29 cellular contexts compared by ENCODE assay signal in genomic region chr2:223000872-223001825, GRCh38. TPM values are rescaled to one million over a fixed set of nuclear protein-coding genes. Genes with fewer than 3 reads are reported as not detected.
DNase-seq lines count a peak whose midpoint lies in the region; ATAC-seq, FAIRE-seq and TF ChIP-seq lines count a peak whose summit lies in the region.
"Had no signal": no experiment of that assay in that cellular context is flagged by ENCODE, and none has a peak within 500 bp of the region (broad histone marks: within the 10 kb centered on the region; RNA-seq: fewer than 3 reads in every experiment).

No MANE protein-coding gene starts in this region.

- CTCF ChIA-PET in IMR-90 (lab: Yijun Ruan, JAX), result no interaction called here
- CTCF ChIA-PET in H1 (lab: Charles Lee; ENCODE audit: partially characterized antibody), result interaction anchor here (0.7 to 1.1 kb wide), 2 partner anchors 26 to 85 kb away, joined by 3 read pairs; no protein-coding TSS in a partner anchor
- CTCF ChIA-PET in SK-N-SH (lab: Yijun Ruan, JAX), result interaction anchor here (1.2 kb wide), 1 partner anchor 30 kb away, joined by 4 read pairs; no protein-coding TSS in a partner anchor

- H3K56ac ChIP-seq in IMR-90 (ENCODE audit: extremely low read depth, insufficient read depth, low read length), result no peak overlapping the region
- no peak overlapping the region for H3K56ac ChIP-seq in H1 (replicated peaks; ENCODE audit: insufficient read length, low read depth, low read length)

- H3K9me2 ChIP-seq in SK-N-SH, result no peaks in the 10 kb centered on the region

- no peaks in the 10 kb centered on the region for H3K23me2 ChIP-seq in H1 (ENCODE audit: low read depth, low read length)

- no peak for DNase-seq in IMR-90
- peak; percentile 74 for DNase-seq in NCI-H2227 (lab: John Stamatoyannopoulos, UW; ENCODE audit: unreplicated experiment)
- no peak for DNase-seq in H1 (ENCODE audit: low read depth in 1 of 2, low spot score in 2 of 2)
- no peak for DNase-seq in SK-N-SH
- no peak for DNase-seq in foreskin fibroblast
- no peak for DNase-seq in activated CD4-positive, alpha-beta T cell treated with anti-CD3 and anti-CD28 coated beads, Interleukin-2, amount 10 ng/mL, durations not matched to agents 24 days and 14 days
- no peak for DNase-seq in lower lobe of right lung
- DNase-seq: activated CD4-positive, alpha-beta T cell treated with anti-CD3 and anti-CD28 coated beads for 36 hours; DMS153; NCI-H1048; NCI-H1930; NCI-H345; NCI-H82; stimulated activated CD4-positive, alpha-beta T cell treated with anti-CD3 and anti-CD28 coated beads, Interleukin-15, amount 100 ng/mL, for 24 hours; stimulated activated CD4-positive, alpha-beta T cell treated with anti-CD3 and anti-CD28 coated beads, Interleukin-4, amount 100 ng/mL, for 4 hours; T1000 had no signal

- 0 out of 2 replicates have a peak overlapping the region, but pooled peaks have one; percentile 26 for H3K14ac ChIP-seq in IMR-90 (replicated peaks; ENCODE audit: low read depth, low read length)
- no peak overlapping the region for H3K14ac ChIP-seq in H1 (ENCODE audit: insufficient read length)

- H2BK5ac ChIP-seq in IMR-90 (ENCODE audit: low read depth, low read length, poor library complexity, severe bottlenecking) (no peak overlapping the region), H1 (ENCODE audit: low read depth, low read length) (no peak overlapping the region)

- H2AK9ac ChIP-seq in IMR-90 (replicated peaks; ENCODE audit: low read depth, low read length, poor library complexity), result no peak overlapping the region

- H2BK120ac ChIP-seq in IMR-90 (ENCODE audit: low read depth, low read length), result 0 out of 2 replicates have a peak overlapping the region, but pooled peaks have one; percentile 47
- no peak overlapping the region for H2BK120ac ChIP-seq in H1 (replicated peaks; ENCODE audit: low read depth, low read length)

- H3K18ac ChIP-seq in IMR-90 (ENCODE audit: low read depth, low read length) (peak overlapping the region; percentile 81; the same call in 1 of the 2 replicates), H1 (ENCODE audit: extremely low read depth, low read length) (no peak overlapping the region)

- H3K4me1 Mint-ChIP-seq in activated CD4-positive, alpha-beta T cell treated with anti-CD3 and anti-CD28 coated beads, Interleukin-2, amount 10 ng/mL, durations not matched to agents 24 days and 14 days, result no peaks in the 10 kb centered on the region
- H3K4me1 Mint-ChIP-seq: activated CD4-positive, alpha-beta T cell treated with anti-CD3 and anti-CD28 coated beads for 36 hours; activated naive CD4-positive, alpha-beta T cell treated with anti-CD3 and anti-CD28 coated beads, Interleukin-2, amount 50 U/mL, for 24 hours; IgD-negative memory B cell; memory B cell had no signal

- no TSS peak for BruUV-seq in IMR-90 (replicated peaks; lab: Mats Ljungman, UMichigan)

- POLR2A ChIA-PET in IMR-90 (lab: Charles Lee; ENCODE audit: unreplicated experiment) (no interaction called here), H1 (lab: Charles Lee; ENCODE audit: partially characterized antibody) (no interaction called here), SK-N-SH (lab: Yijun Ruan, JAX) (no interaction called here)

- H3K9ac ChIP-seq in IMR-90 (ENCODE audit: low read depth, low read length) (no peak overlapping the region), H1 (replicated peaks in 1 of 4; ENCODE audit: extremely low read depth in 1 of 4, low read depth in 3 of 4, low read length in 3 of 4) (no peak overlapping the region), SK-N-SH (no peak overlapping the region)
- H3K9ac ChIP-seq: BLaER1 treated with 17β-estradiol and CSF1 and Interleukin-3, amounts not matched to agents 10 nM and 100 nM had no signal

- H3K23ac ChIP-seq in IMR-90 (ENCODE audit: low read depth, low read length), result no peak overlapping the region; the same call in 1 of the 2 replicates
- H3K23ac ChIP-seq in H1 (ENCODE audit: insufficient read length), result no peak overlapping the region

- in situ Hi-C loops in IMR-90 (cut with MboI; ENCODE audit: low sequenced_read_pairs), result no loop called here

- H3K79me1 ChIP-seq in IMR-90 (ENCODE audit: low read depth in 1 of 2, low read length in 2 of 2) (no peaks in the 10 kb centered on the region), H1 (ENCODE audit: low read depth, low read length) (no peaks in the 10 kb centered on the region)

- H3K36me3 ChIP-seq in IMR-90 (ENCODE audit: control insufficient read depth, insufficient read depth, low read length), result no peaks in the 10 kb centered on the region
- H3K36me3 ChIP-seq in H1 (ENCODE audit: control insufficient read depth in 2 of 4, insufficient read depth in 4 of 4, low read length in 3 of 4), result no peaks in the 10 kb centered on the region
- H3K36me3 ChIP-seq in neuron (ENCODE audit: insufficient read depth, low read length), result no peaks in the 10 kb centered on the region
- H3K36me3 ChIP-seq in SK-N-SH (replicated peaks in 1 of 2; ENCODE audit: control insufficient read depth in 1 of 2, insufficient read depth in 2 of 2, low read length in 1 of 2), result peaks cover 0 to 5% of the 10 kb centered on the region in 2 experiments
- no peaks in the 10 kb centered on the region for H3K36me3 ChIP-seq in lower lobe of right lung
- H3K36me3 ChIP-seq: BLaER1 treated with 17β-estradiol and CSF1 and Interleukin-3, amounts not matched to agents 10 nM and 100 nM; neutrophil; prostate gland; SJSA1; tibial nerve had no signal

- TF ChIP-seq EP300 in H1 (IDR thresholded peaks at IDR 0.05; ENCODE audit: borderline replicate concordance in 1 of 2, low read depth in 2 of 2, low read length in 2 of 2) (no peak), SK-N-SH (IDR thresholded peaks at IDR 0.05; ENCODE audit: borderline replicate concordance in 1 of 2, low read depth in 1 of 2, low read length in 1 of 2) (no peak)

- H3K27me3 ChIP-seq in IMR-90 (ENCODE audit: control insufficient read depth, insufficient read depth, low read length) (no peaks in the 10 kb centered on the region), H1 (replicated peaks in 1 of 4; ENCODE audit: control insufficient read depth in 3 of 4, extremely low read depth in 1 of 4, insufficient read depth in 3 of 4, low read length in 3 of 4) (no peaks in the 10 kb centered on the region), neuron (ENCODE audit: insufficient read depth, low read length) (no peaks in the 10 kb centered on the region), SK-N-SH (ENCODE audit: insufficient read depth) (no peaks in the 10 kb centered on the region), lower lobe of right lung (ENCODE audit: low read depth) (no peaks in the 10 kb centered on the region)
- H3K27me3 ChIP-seq: SJSA1, tibial nerve had no signal

- H3K4ac ChIP-seq in IMR-90 (ENCODE audit: low read depth, low read length) (no peak overlapping the region), H1 (replicated peaks; ENCODE audit: insufficient read length, low read depth, low read length) (no peak overlapping the region)

- H3K79me2 ChIP-seq in H1 (ENCODE audit: control insufficient read depth in 1 of 2, insufficient read depth in 2 of 2, low read length in 2 of 2) (no peaks in the 10 kb centered on the region), SK-N-SH (ENCODE audit: insufficient read depth) (no peaks in the 10 kb centered on the region)

- 78% methylated on average over 4 of the region's 12 CpGs; no CpG with 5 or more reads in 1 of the 2 experiments for WGBS in IMR-90 (ENCODE audit: extremely low coverage in 2 of 2, insufficient read length in 1 of 2), 2 experiments
- WGBS in H1 (ENCODE audit: extremely low coverage in 1 of 2, insufficient coverage in 1 of 2, insufficient read length in 1 of 2, insufficient replicate concordance in 2 of 2, low coverage in 1 of 2, low lambda C conversion rate in 2 of 2, missing lambda C conversion rate in 1 of 2), 2 experiments, result 89% methylated on average over 12 of the region's 12 CpGs; no CpG with 5 or more reads in 1 of the 2 experiments
- WGBS in SK-N-SH (ENCODE audit: low lambda C conversion rate), result 81% methylated on average over 12 of the region's 12 CpGs

- H2BK20ac ChIP-seq in IMR-90 (ENCODE audit: low read depth, low read length) (peak overlapping the region; percentile 39; the same call in 1 of the 2 replicates), H1 (ENCODE audit: low read length) (no peak overlapping the region)

- H3F3A ChIP-seq in SK-N-SH (replicated peaks; ENCODE audit: insufficient read depth), result peaks cover 4% of the 10 kb centered on the region

- H4K8ac ChIP-seq in IMR-90 (ENCODE audit: low read depth in 2 of 2, low read length in 2 of 2) (peak overlapping the region in 1 of 2 experiments; percentile 31; a peak in 1 of 4 replicates), H1 (ENCODE audit: extremely low read depth, insufficient read depth, low read length) (no peak overlapping the region)

- H3K4me3 ChIP-seq in IMR-90 (ENCODE audit: insufficient read depth, low read depth, low read length) (no peak overlapping the region), H1 (ENCODE audit: extremely low read depth in 1 of 4, insufficient read depth in 2 of 4, low read depth in 3 of 4, low read length in 4 of 4) (no peak overlapping the region), neuron (ENCODE audit: low read length) (peak overlapping the region; percentile 29), SK-N-SH (ENCODE audit: low read depth in 2 of 2, low read length in 1 of 2) (no peak overlapping the region), foreskin fibroblast (ENCODE audit: low read depth in 1 of 2, low read length in 2 of 2) (no peak overlapping the region), lower lobe of right lung (no peak overlapping the region)
- H3K4me3 ChIP-seq: BLaER1 treated with 17β-estradiol and CSF1 and Interleukin-3, amounts not matched to agents 10 nM and 100 nM; prostate gland; SJSA1; tibial nerve had no signal

- H4K5ac ChIP-seq in IMR-90 (ENCODE audit: low read depth, low read length) (peak overlapping the region; percentile 49; the same call in 1 of the 2 replicates), H1 (ENCODE audit: insufficient read length, low read depth, low read length) (no peak overlapping the region)

- TF ChIP-seq POLR2A in IMR-90 (IDR thresholded peaks at IDR 0.05; ENCODE audit: low read depth, low read length) (no peak), H1 (IDR thresholded peaks at IDR 0.05; ENCODE audit: control extremely low read depth in 1 of 2, low read depth in 2 of 2, low read length in 2 of 2) (no peak)

- no peak overlapping the region for H3K4me3 Mint-ChIP-seq in activated CD4-positive, alpha-beta T cell treated with anti-CD3 and anti-CD28 coated beads, Interleukin-2, amount 10 ng/mL, durations not matched to agents 24 days and 14 days
- H3K4me3 Mint-ChIP-seq: activated CD4-positive, alpha-beta T cell treated with anti-CD3 and anti-CD28 coated beads for 36 hours; activated naive CD4-positive, alpha-beta T cell treated with anti-CD3 and anti-CD28 coated beads, Interleukin-2, amount 50 U/mL, for 24 hours; IgD-negative memory B cell; memory B cell had no signal

- ATAC-seq in IMR-90 (ENCODE audit: low read depth) (no peak), lower lobe of right lung (no peak)
- ATAC-seq: activated CD4-positive, alpha-beta T cell treated with anti-CD3 and anti-CD28 coated beads for 36 hours; left lobe of liver had no signal

- no peak for TF ChIP-seq CTCF in IMR-90 (conservative IDR thresholded peaks at IDR 0.05; ENCODE audit: low read depth, low read length)
- no peak for TF ChIP-seq CTCF in H1 (IDR thresholded peaks at IDR 0.05; ENCODE audit: control extremely low read depth in 1 of 3, insufficient read depth in 1 of 3, low read depth in 1 of 3, low read length in 3 of 3)
- no peak for TF ChIP-seq CTCF in SK-N-SH (IDR thresholded peaks at IDR 0.05)
- no peak for TF ChIP-seq CTCF in foreskin fibroblast (IDR thresholded peaks at IDR 0.05; ENCODE audit: low read depth, low read length)
- TF ChIP-seq CTCF in lower lobe of right lung (IDR thresholded peaks at IDR 0.05), result no peak

- no peaks in the 10 kb centered on the region for H3K9me3 Mint-ChIP-seq in activated CD4-positive, alpha-beta T cell treated with anti-CD3 and anti-CD28 coated beads, Interleukin-2, amount 10 ng/mL, durations not matched to agents 24 days and 14 days
- H3K9me3 Mint-ChIP-seq: memory B cell had no signal

- H2AK5ac ChIP-seq in IMR-90 (ENCODE audit: low read depth, low read length) (0 out of 2 replicates have a peak overlapping the region, but pooled peaks have one; percentile 7), H1 (ENCODE audit: low read depth, low read length) (no peak overlapping the region)

- H4K91ac ChIP-seq in IMR-90 (ENCODE audit: insufficient read depth, low read depth, low read length) (no peak overlapping the region; the same call in 1 of the 2 replicates), H1 (replicated peaks; ENCODE audit: insufficient read length, low read length) (no peak overlapping the region)

- no peak overlapping the region for H2BK12ac ChIP-seq in H1 (ENCODE audit: low read depth, low read length)

- peaks cover 12% of the 10 kb centered on the region for H3K4me1 ChIP-seq in IMR-90 (ENCODE audit: control insufficient read depth, insufficient read depth, low read length)
- no peaks in the 10 kb centered on the region for H3K4me1 ChIP-seq in H1 (replicated peaks in 1 of 4; ENCODE audit: control insufficient read depth in 3 of 4, insufficient read depth in 4 of 4, low read length in 3 of 4)
- H3K4me1 ChIP-seq in neuron (ENCODE audit: insufficient read depth, low read length), result peaks cover 15% of the 10 kb centered on the region
- no peaks in the 10 kb centered on the region for H3K4me1 ChIP-seq in SK-N-SH (ENCODE audit: control insufficient read depth in 1 of 2, insufficient read depth in 2 of 2, low read depth in 1 of 2, low read length in 1 of 2)
- no peaks in the 10 kb centered on the region for H3K4me1 ChIP-seq in lower lobe of right lung
- H3K4me1 ChIP-seq: BLaER1 treated with 17β-estradiol and CSF1 and Interleukin-3, amounts not matched to agents 10 nM and 100 nM; prostate gland; SJSA1; tibial nerve had no signal

- no peaks in the 10 kb centered on the region for H4K20me1 ChIP-seq in IMR-90 (ENCODE audit: insufficient read depth, low read length)
- no peaks in the 10 kb centered on the region for H4K20me1 ChIP-seq in H1 (replicated peaks in 1 of 2; ENCODE audit: control insufficient read depth in 1 of 2, insufficient read depth in 2 of 2, low read length in 2 of 2)
- no peaks in the 10 kb centered on the region for H4K20me1 ChIP-seq in SK-N-SH (ENCODE audit: insufficient read depth)
- H4K20me1 ChIP-seq: BLaER1 treated with 17β-estradiol and CSF1 and Interleukin-3, amounts not matched to agents 10 nM and 100 nM had no signal

- H3K27ac ChIP-seq in IMR-90 (ENCODE audit: insufficient read depth, low read length) (no peak overlapping the region), H1 (ENCODE audit: low read depth, low read length) (no peak overlapping the region), SK-N-SH (ENCODE audit: low read depth in 2 of 2, low read length in 1 of 2) (peak overlapping the region in 1 of 2 experiments; percentile 17; a peak in 1 of 4 replicates), lower lobe of right lung (no peak overlapping the region)
- H3K27ac ChIP-seq: BLaER1 treated with 17β-estradiol and CSF1 and Interleukin-3, amounts not matched to agents 10 nM and 100 nM; neutrophil; prostate gland; SJSA1; tibial nerve; VCaP had no signal

- no peaks in the 10 kb centered on the region for H3K9me3 ChIP-seq in IMR-90 (ENCODE audit: control insufficient read depth, insufficient read depth, low read length)
- no peaks in the 10 kb centered on the region; a peak in 1 of 4 replicates for H3K9me3 ChIP-seq in H1 (ENCODE audit: insufficient read depth in 2 of 2, low read depth in 1 of 2, low read length in 1 of 2)
- no peaks in the 10 kb centered on the region for H3K9me3 ChIP-seq in neuron (ENCODE audit: low read length)
- H3K9me3 ChIP-seq in SK-N-SH, result peaks cover 9% of the 10 kb centered on the region; the same call in 1 of the 2 replicates
- no peaks in the 10 kb centered on the region for H3K9me3 ChIP-seq in lower lobe of right lung
- H3K9me3 ChIP-seq: BLaER1 treated with 17β-estradiol and CSF1 and Interleukin-3, amounts not matched to agents 10 nM and 100 nM; neutrophil; prostate gland; SJSA1; tibial nerve had no signal

- dilution Hi-C loops in IMR-90 (cut with HindIII; ENCODE audit: low sequenced_read_pairs, unreplicated experiment), result no loop called here

- peak overlapping the region; percentile 63; the same call in 1 of the 3 replicates for H2BK15ac ChIP-seq in IMR-90 (ENCODE audit: low read depth, low read length)
- no peak overlapping the region for H2BK15ac ChIP-seq in H1 (ENCODE audit: low read length)

- no peak overlapping the region for H3K27ac Mint-ChIP-seq in activated CD4-positive, alpha-beta T cell treated with anti-CD3 and anti-CD28 coated beads, Interleukin-2, amount 10 ng/mL, durations not matched to agents 24 days and 14 days
- H3K27ac Mint-ChIP-seq: activated CD4-positive, alpha-beta T cell treated with anti-CD3 and anti-CD28 coated beads for 36 hours; activated naive CD4-positive, alpha-beta T cell treated with anti-CD3 and anti-CD28 coated beads, Interleukin-2, amount 50 U/mL, for 24 hours; IgD-negative memory B cell; memory B cell had no signal

- TF ChIP-seq RAD21 in IMR-90 (IDR thresholded peaks at IDR 0.05; ENCODE audit: low read length), result no peak
- no peak for TF ChIP-seq RAD21 in H1 (IDR thresholded peaks at IDR 0.05 in 1 of 2, conservative IDR thresholded peaks at IDR 0.05 in 1 of 2; ENCODE audit: low read depth in 2 of 2, low read length in 2 of 2)
- TF ChIP-seq RAD21 in SK-N-SH (IDR thresholded peaks at IDR 0.05; ENCODE audit: low read length), result no peak

- no peaks in the 10 kb centered on the region for H3K36me3 Mint-ChIP-seq in activated CD4-positive, alpha-beta T cell treated with anti-CD3 and anti-CD28 coated beads, Interleukin-2, amount 10 ng/mL, durations not matched to agents 24 days and 14 days (ENCODE audit: low read depth)
- H3K36me3 Mint-ChIP-seq: activated naive CD4-positive, alpha-beta T cell treated with anti-CD3 and anti-CD28 coated beads, Interleukin-2, amount 50 U/mL, for 24 hours; IgD-negative memory B cell; memory B cell had no signal

- no peaks in the 10 kb centered on the region for H3K9me1 ChIP-seq in IMR-90 (ENCODE audit: insufficient read depth, low read length)

- H2AFZ ChIP-seq in IMR-90 (replicated peaks; ENCODE audit: low read length, poor library complexity), result no peak overlapping the region
- H2AFZ ChIP-seq in H1 (ENCODE audit: low read length), result no peak overlapping the region
- peak overlapping the region; percentile 68 for H2AFZ ChIP-seq in neuron (ENCODE audit: low read depth, low read length)
- no peak overlapping the region for H2AFZ ChIP-seq in SK-N-SH (ENCODE audit: low read depth)

- H3K27me3 Mint-ChIP-seq in activated CD4-positive, alpha-beta T cell treated with anti-CD3 and anti-CD28 coated beads, Interleukin-2, amount 10 ng/mL, durations not matched to agents 24 days and 14 days, result peaks cover 14% of the 10 kb centered on the region

- intact Hi-C loops in IMR-90 (cut with micrococcal nuclease), result no loop called here
- intact Hi-C loops in activated CD4-positive, alpha-beta T cell treated with anti-CD3 and anti-CD28 coated beads, Interleukin-2, amount 10 ng/mL, durations not matched to agents 24 days and 14 days (cut with micrococcal nuclease), result no loop called here
- intact Hi-C loops in lower lobe of right lung (cut with DNase I), result no loop called here

- FAIRE-seq in H1 (lab: Jason Lieb, UNC), result no peak
- FAIRE-seq: GM12891 had no signal

- H3K4me2 ChIP-seq in IMR-90 (ENCODE audit: low read depth, low read length) (no peak overlapping the region; the same call in 1 of the 2 replicates), H1 (ENCODE audit: insufficient read depth in 1 of 2, low read depth in 2 of 2, low read length in 2 of 2) (no peak overlapping the region), SK-N-SH (no peak overlapping the region)
- H3K4me2 ChIP-seq: BLaER1 treated with 17β-estradiol and CSF1 and Interleukin-3, amounts not matched to agents 10 nM and 100 nM had no signal

RNA-seq across cellular contexts. Expression of gene KCNE4, which starts 50.8 kb away (rescaled TPM):
- total RNA-seq in IMR-90 (2012; rRNA removed) (6.6 and 8.3 TPM in 2 replicates), lower lobe of right lung (1.2 TPM)
- polyA plus RNA-seq in IMR-90 (2012; rRNA removed) (6.8 and 8.1 TPM in 2 replicates), H1 (2011; rRNA removed) (0.03 and 0.08 TPM in 2 replicates), SK-N-SH (2012; rRNA removed) (0.19 and 0.20 TPM in 2 replicates)
- polyA plus RNA-seq in IMR-90 (2012; cell fraction: cytosol; rRNA removed), result 7.4 and 17.0 TPM in 2 replicates
- polyA plus RNA-seq in IMR-90 (2012; cell fraction: nucleus; rRNA removed; ENCODE audit: low replicate concordance), result 17.7 and 50.6 TPM in 2 replicates
- total RNA-seq in H1 (2021; fragmentation: NEBNext Ultra II Directional; extraction: Animal tissue kit (Norgen Biotek cat#: 25700)), result 0.09 TPM in 1 of 2 replicates, not detected in the other
- polyA plus RNA-seq in H1 (2011; cell fraction: cytosol; rRNA removed), result 0.04 TPM
- polyA plus RNA-seq in H1 (2011; cell fraction: nucleus; rRNA removed), result 0.03 TPM
- polyA plus RNA-seq in H1 (2012, experiment 1 of 2), result 0.09 to 0.17 TPM (median 0.10 TPM) in 3 of 4 replicates, not detected in the other
- polyA plus RNA-seq in H1 (2012, experiment 2 of 2), result not detected
- not detected for polyA plus RNA-seq in H1 (2013, experiment 1 of 2)
- 0.06 TPM for polyA plus RNA-seq in H1 (2013, experiment 2 of 2)
- polyA minus RNA-seq in H1 (2011; rRNA and poly(A)+ RNA removed), result 0.05 TPM in 1 of 2 replicates, not detected in the other
- not detected for polyA minus RNA-seq in H1 (2011; cell fraction: cytosol; rRNA and poly(A)+ RNA removed)
- not detected for polyA minus RNA-seq in H1 (2011; cell fraction: nucleus; rRNA and poly(A)+ RNA removed)
- 0.24 and 0.27 TPM in 2 replicates for polyA plus RNA-seq in SK-N-SH (2012; cell fraction: cytosol; rRNA removed)
- 0.18 and 0.29 TPM in 2 replicates for polyA plus RNA-seq in SK-N-SH (2012; cell fraction: nucleus; rRNA removed)
- not detected in 2 replicates for total RNA-seq in activated CD4-positive, alpha-beta T cell treated with anti-CD3 and anti-CD28 coated beads, Interleukin-2, amount 10 ng/mL, durations not matched to agents 24 days and 14 days
- total RNA-seq: activated CD4-positive, alpha-beta T cell treated with anti-CD3 and anti-CD28 coated beads for 36 hours; activated CD8-positive, alpha-beta memory T cell treated with anti-CD3 and anti-CD28 coated beads for 36 hours had no signal
- polyA plus RNA-seq: IgD-negative memory B cell had no signal
